In genomic region chr5:80408976-80409926, GRCh38 we compare ENCODE assay signal across 8 cellular contexts. TPM values are rescaled to one million over a fixed set of nuclear protein-coding genes. Genes with fewer than 3 reads are reported as not detected.
DNase-seq lines count a peak whose midpoint lies in the region; TF ChIP-seq lines count a peak whose summit lies in the region.

No MANE protein-coding gene starts in this region.

- H3K4me1 ChIP-seq in fibroblast of lung (ENCODE audit: control insufficient read depth, extremely low read depth, insufficient read depth, low read length): no peaks in the 10 kb centered on the region
- H3K4me1 ChIP-seq in rectal smooth muscle tissue (ENCODE audit: control insufficient read depth, insufficient read depth, low read length): peaks cover 6% of the 10 kb centered on the region

- H3K9me3 ChIP-seq in fibroblast of lung (ENCODE audit: control insufficient read depth, insufficient read depth, low read depth, low read length): no peaks in the 10 kb centered on the region

- DNase-seq in GM03348 (ENCODE audit: low spot score) (peak; percentile 8), RKO (ENCODE audit: low spot score) (peak; percentile 30), fibroblast of lung (ENCODE audit: low read depth in 2 of 2) (peak; percentile 5 to 38), NCI-H1417 treated with DMSO at 0.1 percent for 48 hours (lab: John Stamatoyannopoulos, UW) (no peak), AG08395 (ENCODE audit: low spot score) (no peak), CD1c-positive myeloid dendritic cell (ENCODE audit: extremely low spot score) (no peak), NOMO-1 treated with DMSO at 0.1 percent for 48 hours (lab: John Stamatoyannopoulos, UW; ENCODE audit: unreplicated experiment) (no peak)

- peaks cover 37% of the 10 kb centered on the region for H3K79me2 ChIP-seq in fibroblast of lung (ENCODE audit: control insufficient read depth, insufficient read depth, low read length)

- no peak overlapping the region for H2AFZ ChIP-seq in fibroblast of lung (ENCODE audit: low read length)

- H3K27ac ChIP-seq in fibroblast of lung (ENCODE audit: insufficient read depth, low read length) (peak overlapping the region; percentile 97), rectal smooth muscle tissue (ENCODE audit: low read depth, low read length) (peak overlapping the region; percentile 24)

- H3K4me2 ChIP-seq in fibroblast of lung (ENCODE audit: extremely low read depth, insufficient read depth, low read length): peak overlapping the region; percentile 84

- H3K36me3 ChIP-seq in fibroblast of lung (ENCODE audit: control insufficient read depth, insufficient read depth, low read length) (peaks cover 2% of the 10 kb centered on the region), rectal smooth muscle tissue (ENCODE audit: control insufficient read depth, insufficient read depth, low read length) (no peaks in the 10 kb centered on the region)

- H4K20me1 ChIP-seq in fibroblast of lung (ENCODE audit: control insufficient read depth, extremely low read depth, insufficient read depth, low read length): no peaks in the 10 kb centered on the region

- TF ChIP-seq CTCF in fibroblast of lung (conservative IDR thresholded peaks at IDR 0.05 in 1 of 2, IDR thresholded peaks at IDR 0.05 in 1 of 2; ENCODE audit: low read depth in 1 of 2, low read length in 2 of 2): no peak

- no peak overlapping the region for H3K9ac ChIP-seq in fibroblast of lung (ENCODE audit: insufficient read depth, low read length)
- no peak overlapping the region for H3K9ac ChIP-seq in rectal smooth muscle tissue (ENCODE audit: low read length)

- H3K27me3 ChIP-seq in fibroblast of lung (ENCODE audit: control insufficient read depth, insufficient read depth, low read length) (no peaks in the 10 kb centered on the region), rectal smooth muscle tissue (ENCODE audit: control insufficient read depth, insufficient read depth, low read length) (no peaks in the 10 kb centered on the region)

- H3K4me3 ChIP-seq in fibroblast of lung (replicated peaks in 1 of 4; ENCODE audit: control extremely low read depth in 1 of 4, insufficient read depth in 1 of 4, low read depth in 3 of 4, low read length in 4 of 4) (peak overlapping the region; percentile 88 to 94 (median 90)), rectal smooth muscle tissue (ENCODE audit: low read length) (peak overlapping the region; percentile 96)

RNA-seq across cellular contexts. Expression of gene ZFYVE16, which starts 1.4 kb away (rescaled TPM):
- total RNA-seq in fibroblast of lung: 34.2 and 37.0 TPM in 2 replicates
- polyA plus RNA-seq in fibroblast of lung: 9.8 and 12.9 TPM in 2 replicates
- 7.7 and 11.6 TPM in 2 replicates for polyA plus RNA-seq in fibroblast of lung (2012)
- polyA minus RNA-seq in fibroblast of lung (ENCODE audit: low replicate concordance): 1.3 and 6.0 TPM in 2 replicates

Comparison
In these comparisons a context has a peak if more than half of its experiments do, and no peak if none do; other contexts are left out.
1. DNase-seq: peak in GM03348 (single experiment), RKO (single experiment) and fibroblast of lung (2 of 2); none in NCI-H1417 treated with DMSO at 0.1 percent for 48 hours (single experiment), AG08395 (single experiment), CD1c-positive myeloid dendritic cell (single experiment) and NOMO-1 treated with DMSO at 0.1 percent for 48 hours (single experiment).